25 cellular contexts compared by ENCODE assay signal in the genomic region with DNA sequence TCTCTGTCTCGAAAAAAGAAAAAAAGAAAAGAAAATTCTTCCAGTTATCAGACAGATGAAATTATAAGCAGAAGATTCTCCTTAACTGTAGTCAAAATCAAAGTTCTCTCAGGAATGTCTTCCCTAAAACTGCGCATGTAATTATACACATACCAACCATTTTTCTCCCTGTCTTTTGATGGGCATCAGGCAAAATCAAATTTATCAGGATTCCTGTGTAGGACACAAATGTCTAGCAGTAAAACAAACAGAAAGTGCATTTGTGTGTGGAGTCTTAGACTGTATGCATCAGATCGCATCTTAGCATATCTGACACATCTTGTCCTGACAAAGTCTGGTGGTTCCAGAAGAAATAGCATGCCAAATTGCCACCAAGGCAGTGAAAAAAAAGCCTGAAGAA.
"Had no signal": no experiment of that assay in that cellular context is flagged by ENCODE, and none has a peak within 500 bp of the region (broad histone marks: within the 10 kb centered on the region; RNA-seq: fewer than 3 reads in every experiment).

No MANE protein-coding gene starts in this region.

- H3K4me1 ChIP-seq: prostate gland had no signal

- H3K36me3 Mint-ChIP-seq: memory B cell; neural progenitor cell; stimulated activated effector memory CD8-positive, alpha-beta T cell treated with anti-CD3 and anti-CD28 coated beads, Interleukin-12 subunit alpha, Interleukin-12 subunit beta, amount 100 ng/mL, for 72 hours had no signal

- H3K27ac ChIP-seq: heart right ventricle, hepatocyte, left ventricle myocardium inferior, neural progenitor cell, neutrophil, pancreas, prostate gland, skin epidermis, suprapubic skin, transverse colon, upper lobe of right lung had no signal

- H3K27me3 ChIP-seq: hepatocyte, neural progenitor cell, pancreas, suprapubic skin, transverse colon, upper lobe of right lung had no signal

- H3K4me3 ChIP-seq: heart right ventricle, hepatocyte, left ventricle myocardium inferior, neural progenitor cell, pancreas, prostate gland, skin epidermis, suprapubic skin, transverse colon, upper lobe of right lung had no signal

- H3K36me3 ChIP-seq: heart right ventricle, left ventricle myocardium inferior, neural progenitor cell, neutrophil, pancreas, prostate gland, suprapubic skin, transverse colon, upper lobe of right lung had no signal

- H3K4me3 Mint-ChIP-seq: memory B cell; naive thymus-derived CD8-positive, alpha-beta T cell; nephron; neural progenitor cell; stimulated activated effector memory CD8-positive, alpha-beta T cell treated with anti-CD3 and anti-CD28 coated beads, Interleukin-12 subunit alpha, Interleukin-12 subunit beta, amount 100 ng/mL, for 72 hours; stimulated activated naive CD8-positive, alpha-beta T cell treated with anti-CD3 and anti-CD28 coated beads, Interleukin-15, Interleukin-2, amounts not matched to agents 100 ng/mL and 50 ng/mL, for 24 hours had no signal

- H3K9me3 Mint-ChIP-seq: memory B cell; naive thymus-derived CD8-positive, alpha-beta T cell; nephron; neural progenitor cell; stimulated activated effector memory CD8-positive, alpha-beta T cell treated with anti-CD3 and anti-CD28 coated beads, Interleukin-12 subunit alpha, Interleukin-12 subunit beta, amount 100 ng/mL, for 72 hours; stimulated activated naive CD8-positive, alpha-beta T cell treated with anti-CD3 and anti-CD28 coated beads, Interleukin-15, Interleukin-2, amounts not matched to agents 100 ng/mL and 50 ng/mL, for 24 hours had no signal

- H3K9me3 ChIP-seq: heart right ventricle, left ventricle myocardium inferior, neutrophil, pancreas, prostate gland, suprapubic skin, transverse colon, upper lobe of right lung had no signal

- H3K4me1 Mint-ChIP-seq: stimulated activated effector memory CD8-positive, alpha-beta T cell treated with anti-CD3 and anti-CD28 coated beads, Interleukin-12 subunit alpha, Interleukin-12 subunit beta, amount 100 ng/mL, for 72 hours had no signal

- ATAC-seq: heart right ventricle; naive thymus-derived CD8-positive, alpha-beta T cell; pancreas; right cardiac atrium; sciatic nerve; stimulated activated effector memory CD8-positive, alpha-beta T cell treated with anti-CD3 and anti-CD28 coated beads, Interleukin-12 subunit alpha, Interleukin-12 subunit beta, amount 100 ng/mL, for 72 hours had no signal

- H3K27ac Mint-ChIP-seq: memory B cell; naive thymus-derived CD8-positive, alpha-beta T cell; nephron; neural progenitor cell; stimulated activated effector memory CD8-positive, alpha-beta T cell treated with anti-CD3 and anti-CD28 coated beads, Interleukin-12 subunit alpha, Interleukin-12 subunit beta, amount 100 ng/mL, for 72 hours; stimulated activated naive CD8-positive, alpha-beta T cell treated with anti-CD3 and anti-CD28 coated beads, Interleukin-15, Interleukin-2, amounts not matched to agents 100 ng/mL and 50 ng/mL, for 24 hours had no signal

- DNase-seq: heart right ventricle; islet precursor cell; left ventricle myocardium inferior; naive thymus-derived CD8-positive, alpha-beta T cell; retina; right cardiac atrium; stimulated activated CD4-positive, alpha-beta T cell treated with anti-CD3 and anti-CD28 coated beads, Interleukin-12 subunit alpha, Interleukin-12 subunit beta, amount 100 ng/mL, for 4 hours; stimulated activated CD4-positive, alpha-beta T cell treated with anti-CD3 and anti-CD28 coated beads, Interleukin-15, amount 100 ng/mL, for 24 hours; stimulated activated CD4-positive, alpha-beta T cell treated with anti-CD3 and anti-CD28 coated beads, Interleukin-2, amount 100 ng/mL, for 24 hours; stimulated activated CD4-positive, alpha-beta T cell treated with anti-CD3 and anti-CD28 coated beads, Interleukin-4, amount 100 ng/mL, for 24 hours; stimulated activated naive CD4-positive, alpha-beta T cell; transverse colon had no signal
